ENCODE assay signal across 8 cellular contexts in genomic region chr1:204409878-204410763, GRCh38. TPM values are rescaled to one million over a fixed set of nuclear protein-coding genes. Genes with fewer than 3 reads are reported as not detected.
DNase-seq lines count a peak whose midpoint lies in the region; ATAC-seq, FAIRE-seq and TF ChIP-seq lines count a peak whose summit lies in the region.

No MANE protein-coding gene starts in this region.

- peaks cover 32% of the 10 kb centered on the region for H3K4me1 ChIP-seq in DND-41 (ENCODE audit: insufficient read depth, low read length)
- peaks cover 34% of the 10 kb centered on the region for H3K4me1 ChIP-seq in PC-9 (replicated peaks; ENCODE audit: insufficient read depth)
- peaks cover 21% of the 10 kb centered on the region for H3K4me1 ChIP-seq in endothelial cell of umbilical vein (ENCODE audit: control insufficient read depth, extremely low read depth, insufficient read depth, low read length)

- TF ChIP-seq POLR2A in endothelial cell of umbilical vein (IDR thresholded peaks at IDR 0.05; ENCODE audit: low read depth, low read length) = no peak

- H3K79me2 ChIP-seq in DND-41 (ENCODE audit: insufficient read depth, low read length) (peaks cover 70% of the 10 kb centered on the region), PC-9 (ENCODE audit: low read depth) (peaks cover 65% of the 10 kb centered on the region), endothelial cell of umbilical vein (ENCODE audit: control insufficient read depth, insufficient read depth, low read length) (peaks cover 65% of the 10 kb centered on the region)

- DNase-seq in DND-41 (no peak), PC-9 (no peak), endothelial cell of umbilical vein (ENCODE audit: low read depth, low spot score) (no peak), osteocyte (ENCODE audit: extremely low spot score, unreplicated experiment) (no peak), medulla oblongata (ENCODE audit: extremely low spot score) (no peak), middle frontal gyrus (ENCODE audit: extremely low spot score, low spot score) (no peak)
- DNase-seq in stimulated activated CD8-positive, alpha-beta memory T cell treated with anti-CD3 and anti-CD28 coated beads, Interleukin-4, amount 100 ng/mL, for 48 hours = no peak

- H3K4me3 Mint-ChIP-seq in osteocyte (ENCODE audit: unreplicated experiment) = peak overlapping the region; percentile 98

- peaks cover 50% of the 10 kb centered on the region; the same call in 1 of the 2 replicates for H3F3A ChIP-seq in PC-9 (ENCODE audit: insufficient read depth, low read depth)

- H3K9me2 ChIP-seq in PC-9 (ENCODE audit: insufficient read depth) = no peaks in the 10 kb centered on the region

- no peak for FAIRE-seq in endothelial cell of umbilical vein (lab: Jason Lieb, UNC)

- no peak for TF ChIP-seq CTCF in DND-41 (IDR thresholded peaks at IDR 0.05; ENCODE audit: borderline replicate concordance, extremely low read depth, low read length, poor library complexity, severe bottlenecking)
- no peak for TF ChIP-seq CTCF in PC-9 (conservative IDR thresholded peaks at IDR 0.05)
- no peak for TF ChIP-seq CTCF in endothelial cell of umbilical vein (IDR thresholded peaks at IDR 0.05; ENCODE audit: extremely low read depth in 1 of 2, insufficient read depth in 1 of 2, low read depth in 1 of 2, low read length in 2 of 2)
- no peak for TF ChIP-seq CTCF in osteocyte (IDR thresholded peaks at IDR 0.05)

- no peaks in the 10 kb centered on the region for H3K9me1 ChIP-seq in endothelial cell of umbilical vein (replicated peaks; ENCODE audit: control insufficient read depth, extremely low read depth, insufficient read depth, low read length)

- CTCF ChIA-PET in PC-9 (lab: Charles Lee) (interaction anchor here (0.6 to 1.9 kb wide), 3 partner anchors 11 to 604 kb away, joined by 3 to 8 read pairs (median 5); no protein-coding TSS in a partner anchor), endothelial cell of umbilical vein (lab: Charles Lee) (interaction anchor here (0.9 to 4.7 kb wide), 9 partner anchors 11 to 97 kb away, joined by 3 to 77 read pairs (median 4); partner anchors contain the start of gene PIK3C2B)

- H3K36me3 ChIP-seq in DND-41 (ENCODE audit: insufficient read depth, low read length) (peaks cover 59% of the 10 kb centered on the region), PC-9 (ENCODE audit: low read depth) (peaks cover 50% of the 10 kb centered on the region), endothelial cell of umbilical vein (ENCODE audit: control insufficient read depth in 2 of 2, extremely low read depth in 1 of 2, insufficient read depth in 2 of 2, low read length in 2 of 2) (peaks cover 2 to 7% of the 10 kb centered on the region in 2 experiments)

- POLR2A ChIA-PET in PC-9 (lab: Charles Lee; ENCODE audit: unreplicated experiment) (interaction anchor here (0.5 kb wide), 1 partner anchor 15 kb away, joined by 4 read pairs; no protein-coding TSS in a partner anchor), endothelial cell of umbilical vein (lab: Charles Lee) (no interaction called here)

- intact Hi-C loops in PC-9 (cut with micrococcal nuclease; ENCODE audit: unreplicated experiment) (loop anchor here (2.0 to 10.0 kb wide), 2 partner anchors 85 to 395 kb away; partner anchors contain the start of gene PIK3C2B), endothelial cell of umbilical vein (cut with micrococcal nuclease) (loop anchor here (2.0 kb wide), 1 partner anchor 93 kb away; no protein-coding TSS in a partner anchor)

- H3K9me3 ChIP-seq in DND-41 (ENCODE audit: insufficient read depth, low read length, severe bottlenecking) = no peaks in the 10 kb centered on the region
- H3K9me3 ChIP-seq in PC-9 (ENCODE audit: insufficient read depth, low read depth) = no peaks in the 10 kb centered on the region
- H3K9me3 ChIP-seq in endothelial cell of umbilical vein (replicated peaks; ENCODE audit: control insufficient read depth, insufficient read depth, low read length) = no peaks in the 10 kb centered on the region

- BruUV-seq in PC-9 (replicated peaks; lab: Mats Ljungman, UMichigan) = no TSS peak
- BruUV-seq in endothelial cell of umbilical vein (replicated peaks; lab: Mats Ljungman, UMichigan) = no TSS peak

- H3K4me3 ChIP-seq in DND-41 (ENCODE audit: low read depth in 1 of 2, low read length in 2 of 2) (peak overlapping the region; percentile 79 to 90), PC-9 (peak overlapping the region; percentile 94), endothelial cell of umbilical vein (replicated peaks in 1 of 3; ENCODE audit: insufficient read depth in 1 of 3, low read depth in 1 of 3, low read length in 3 of 3) (peak overlapping the region; percentile 49 to 94 (median 78))

- H3K27ac Mint-ChIP-seq in osteocyte (ENCODE audit: unreplicated experiment) = peak overlapping the region; percentile 100

- H4K20me1 ChIP-seq in DND-41 (ENCODE audit: insufficient read depth, low read length) (peaks cover 60% of the 10 kb centered on the region), PC-9 (ENCODE audit: insufficient read depth) (peaks cover 59% of the 10 kb centered on the region), endothelial cell of umbilical vein (replicated peaks; ENCODE audit: control insufficient read depth, extremely low read depth, insufficient read depth, low read length) (peaks cover 36% of the 10 kb centered on the region)

- H3K4me2 ChIP-seq in DND-41 (ENCODE audit: insufficient read depth, low read length) (peak overlapping the region; percentile 95), PC-9 (peak overlapping the region; percentile 94), endothelial cell of umbilical vein (ENCODE audit: insufficient read depth, low read length) (peak overlapping the region; percentile 89)

- H3K9ac ChIP-seq in DND-41 (ENCODE audit: low read depth, low read length) (peak overlapping the region; percentile 96), endothelial cell of umbilical vein (replicated peaks; ENCODE audit: extremely low read depth, insufficient read depth, low read length) (peak overlapping the region; percentile 85)

- no peaks in the 10 kb centered on the region for H3K9me3 Mint-ChIP-seq in osteocyte (ENCODE audit: unreplicated experiment)

- H3K27ac ChIP-seq in DND-41 (ENCODE audit: low read length) = peak overlapping the region; percentile 96
- H3K27ac ChIP-seq in PC-9 = peak overlapping the region; percentile 88
- peak overlapping the region; percentile 80 for H3K27ac ChIP-seq in endothelial cell of umbilical vein (ENCODE audit: insufficient read depth, low read depth, low read length)

- H2AFZ ChIP-seq in DND-41 (ENCODE audit: low read depth, low read length) (no peak overlapping the region), PC-9 (no peak overlapping the region), endothelial cell of umbilical vein (ENCODE audit: low read depth, low read length) (no peak overlapping the region)

- H3K36me3 Mint-ChIP-seq in osteocyte (ENCODE audit: unreplicated experiment) = peaks cover 18% of the 10 kb centered on the region

- H3K4me1 Mint-ChIP-seq in osteocyte (ENCODE audit: unreplicated experiment) = peaks cover 22% of the 10 kb centered on the region

- no peaks in the 10 kb centered on the region for H3K27me3 Mint-ChIP-seq in osteocyte (ENCODE audit: unreplicated experiment)

- no peaks in the 10 kb centered on the region for H3K27me3 ChIP-seq in DND-41 (ENCODE audit: insufficient read depth, low read length, poor library complexity)
- H3K27me3 ChIP-seq in PC-9 (ENCODE audit: insufficient read depth, low read depth) = no peaks in the 10 kb centered on the region
- H3K27me3 ChIP-seq in endothelial cell of umbilical vein (ENCODE audit: control insufficient read depth in 2 of 2, insufficient read depth in 2 of 2, low read length in 2 of 2) = no peaks in the 10 kb centered on the region

- dilution Hi-C loops in endothelial cell of umbilical vein (cut with MboI; ENCODE audit: extremely low pct_ligation_motif_present, low sequenced_read_pairs) = no loop called here

- no peak for ATAC-seq in DND-41 (ENCODE audit: insufficient read depth, low read depth)
- no peak for ATAC-seq in HG03460 (IDR thresholded peaks at IDR 0.05; ENCODE audit: unreplicated experiment)

TF ChIP-seq in endothelial cell of umbilical vein, 7 proteins besides CTCF, POLR2A, EP300 and RAD21:
- no peak for TF ChIP-seq GATA2 (IDR thresholded peaks at IDR 0.05; ENCODE audit: insufficient read depth, insufficient read length, low read depth, low read length)
- TF ChIP-seq POLR2AphosphoS5 (IDR thresholded peaks at IDR 0.05; ENCODE audit: insufficient read depth, low read depth, low read length) = no peak

RNA-seq across cellular contexts. Expression of gene PPP1R15B, which starts 1.5 kb away (rescaled TPM):
- total RNA-seq in PC-9 (2021) (37.3 and 40.9 TPM in 2 replicates), endothelial cell of umbilical vein (39.8 and 41.7 TPM in 2 replicates), osteocyte (46.1 and 47.4 TPM in 2 replicates)
- polyA plus RNA-seq in endothelial cell of umbilical vein = 15.4 and 16.8 TPM in 2 replicates
- 17.9 and 19.4 TPM in 2 replicates for polyA plus RNA-seq in endothelial cell of umbilical vein (2011; cell fraction: cytosol; rRNA removed)
- polyA plus RNA-seq in endothelial cell of umbilical vein (2011; cell fraction: nucleus; rRNA removed) = 19.4 and 23.4 TPM in 2 replicates
- polyA plus RNA-seq in endothelial cell of umbilical vein (2012) = 13.3 and 19.0 TPM in 2 replicates
- 38.0 and 39.1 TPM in 2 replicates for polyA minus RNA-seq in endothelial cell of umbilical vein
- 107 TPM for polyA minus RNA-seq in endothelial cell of umbilical vein (2011; cell fraction: cytosol; rRNA and poly(A)+ RNA removed)
- 47.6 and 55.9 TPM in 2 replicates for polyA minus RNA-seq in endothelial cell of umbilical vein (2011; cell fraction: nucleus; rRNA and poly(A)+ RNA removed)

RNA-seq across cellular contexts. Expression of gene PLEKHA6, which starts 50.4 kb away (rescaled TPM):
- total RNA-seq in PC-9 (2021) (52.0 and 53.1 TPM in 2 replicates), endothelial cell of umbilical vein (11.5 and 15.0 TPM in 2 replicates), osteocyte (0.24 and 0.26 TPM in 2 replicates)
- polyA plus RNA-seq in endothelial cell of umbilical vein = 2.1 and 2.4 TPM in 2 replicates
- 2.5 and 3.3 TPM in 2 replicates for polyA plus RNA-seq in endothelial cell of umbilical vein (2011; cell fraction: cytosol; rRNA removed)
- 9.7 and 12.6 TPM in 2 replicates for polyA plus RNA-seq in endothelial cell of umbilical vein (2011; cell fraction: nucleus; rRNA removed)
- polyA plus RNA-seq in endothelial cell of umbilical vein (2012) = 2.6 and 4.6 TPM in 2 replicates
- 3.9 and 4.1 TPM in 2 replicates for polyA minus RNA-seq in endothelial cell of umbilical vein
- 8.0 TPM for polyA minus RNA-seq in endothelial cell of umbilical vein (2011; cell fraction: cytosol; rRNA and poly(A)+ RNA removed)
- polyA minus RNA-seq in endothelial cell of umbilical vein (2011; cell fraction: nucleus; rRNA and poly(A)+ RNA removed) = 6.6 and 8.8 TPM in 2 replicates
